In genomic region chr19:15363048-15363447, GRCh38 we compare ENCODE assay signal across 2 cellular contexts. TPM values are rescaled to one million over a fixed set of nuclear protein-coding genes. Genes with fewer than 3 reads are reported as not detected.
A peak's percentile ranks its signal among the peaks of the same experiment; 100 is the strongest.
DNase-seq lines count a peak whose midpoint lies in the region; ATAC-seq, FAIRE-seq and TF ChIP-seq lines count a peak whose summit lies in the region.
"Not testable (repeated sequence)": the region's sequence is repeated elsewhere in the genome, so short reads cannot be mapped to it uniquely, and the experiment has no call there.

No MANE protein-coding gene starts in this region.

- DNase-seq in K562 (ENCODE audit: extremely low read depth in 1 of 4, low spot score in 3 of 4), result not testable (repeated sequence)
- peak; percentile 7 for DNase-seq in left ventricle myocardium superior

- TF ChIP-seq CTCF in K562 (IDR thresholded peaks at IDR 0.05 in 2 of 3, conservative IDR thresholded peaks at IDR 0.05 in 1 of 3; ENCODE audit: insufficient read depth in 2 of 3, low read depth in 1 of 3, low read length in 3 of 3), result not testable (repeated sequence)

- not testable (repeated sequence) for TF ChIP-seq RAD21 in K562 (CRISPR knock-in tag; conservative IDR thresholded peaks at IDR 0.05 in 1 of 2, IDR thresholded peaks at IDR 0.05 in 1 of 2)

- H3K9me1 ChIP-seq in K562 (ENCODE audit: control insufficient read depth, insufficient read depth, low read length), result not testable (repeated sequence)

- not testable (repeated sequence) for H3K79me2 ChIP-seq in K562 (ENCODE audit: control insufficient read depth, insufficient read depth, low read length)

- not testable (repeated sequence) for H3K9ac ChIP-seq in K562 (ENCODE audit: insufficient read depth in 1 of 2, low read depth in 2 of 2, low read length in 2 of 2)

- WGBS in K562 (ENCODE audit: insufficient coverage, low coverage, missing lambda C conversion rate), result no CpG with 5 or more reads among the region's 30 CpGs

- intact Hi-C loops in K562 (cut with micrococcal nuclease); left ventricle myocardium superior (cut with micrococcal nuclease): not testable (repeated sequence)

- CTCF ChIA-PET in K562 (lab: Yijun Ruan, JAX; ENCODE audit: low intra/inter-chr PET ratio), result not testable (repeated sequence)

- TF ChIP-seq POLR2A in K562 (conservative IDR thresholded peaks at IDR 0.05), result not testable (repeated sequence)

- H3K4me3 ChIP-seq in K562, result not testable (repeated sequence)

- H3K27me3 ChIP-seq in K562 (ENCODE audit: control insufficient read depth in 2 of 2, insufficient read depth in 2 of 2, low read length in 2 of 2), result not testable (repeated sequence)

- not testable (repeated sequence) for H3K27ac ChIP-seq in K562 (ENCODE audit: extremely low read depth, low read depth, low read length)

- in situ Hi-C loops in K562 (cut with MboI), result not testable (repeated sequence)

- BruUV-seq in K562 (replicated peaks; lab: Mats Ljungman, UMichigan), result not testable (repeated sequence)

- POLR2A ChIA-PET in K562 (lab: Yijun Ruan, JAX), result not testable (repeated sequence)

- not testable (repeated sequence) for H3K4me1 ChIP-seq in K562 (replicated peaks in 1 of 2; ENCODE audit: control insufficient read depth in 2 of 2, insufficient read depth in 2 of 2, low read length in 2 of 2)

- ATAC-seq in K562, left ventricle myocardium superior: not testable (repeated sequence)

- H4K20me1 ChIP-seq in K562 (replicated peaks; ENCODE audit: control insufficient read depth, insufficient read depth, low read length), result not testable (repeated sequence)

- H3K9me3 ChIP-seq in K562 (replicated peaks; ENCODE audit: control insufficient read depth, insufficient read depth, low read depth, low read length), result not testable (repeated sequence)

- H3K36me3 ChIP-seq in K562 (ENCODE audit: control insufficient read depth, insufficient read depth, low read length), result peaks cover 72% of the 10 kb centered on the region; the same call in 2 of the 3 replicates

- H3K4me2 ChIP-seq in K562 (ENCODE audit: insufficient read depth, low read length), result not testable (repeated sequence)

- not testable (repeated sequence) for H2AFZ ChIP-seq in K562 (ENCODE audit: low read depth, low read length)

- not testable (repeated sequence) for TF ChIP-seq EP300 in K562 (IDR thresholded peaks at IDR 0.05; ENCODE audit: low read length)

- FAIRE-seq in K562 (lab: Jason Lieb, UNC), result not testable (repeated sequence)

TF ChIP-seq in K562, 482 proteins besides CTCF, POLR2A, EP300 and RAD21:
- TF ChIP-seq POLR2G (IDR thresholded peaks at IDR 0.05; ENCODE audit: low read depth, low read length), result 0 out of 2 replicates have a peak, but pooled peaks have one; percentile 4

RNA-seq across cellular contexts. Expression of gene AKAP8, which starts 16.5 kb away (rescaled TPM):
- total RNA-seq in K562 (2011; cell fraction: chromatin; rRNA removed; ENCODE audit: low replicate concordance), result 47.6 and 50.3 TPM in 2 replicates
- total RNA-seq in K562 (2011; cell fraction: nucleolus; rRNA removed), result 26.3 and 27.0 TPM in 2 replicates
- total RNA-seq in K562 (2011; cell fraction: nucleoplasm; rRNA removed), result 22.2 and 28.7 TPM in 2 replicates
- total RNA-seq in K562 (2014; rRNA removed) (33.5 and 34.2 TPM in 2 replicates), K562 (2014; rRNA removed; fragmentation: Illumina TruSeq; extraction: Trizol) (13.3 and 13.8 TPM in 2 replicates), K562 (2015; rRNA removed; fragmentation: Illumina TruSeq; extraction: Trizol) (20.2 and 22.6 TPM in 2 replicates), K562 (2021) (49.9 and 56.5 TPM in 2 replicates), left ventricle myocardium superior (24.0 TPM)
- polyA plus RNA-seq in K562 (2011; rRNA removed) (15.0 and 18.4 TPM in 2 replicates), K562 (2014; fragmentation: Illumina TruSeq; extraction: Trizol) (14.6 and 17.0 TPM in 2 replicates), K562 (2014; fragmentation: Nextera tagmentation; extraction: Ambion mirVana) (1 to 10 TPM; 3.4 to 4.4 TPM), K562 (2014; rRNA removed) (25.5 and 27.4 TPM in 2 replicates)
- polyA plus RNA-seq in K562 (2011; cell fraction: cytosol; rRNA removed), result 13.4 and 17.8 TPM in 2 replicates
- 42.2 and 65.9 TPM in 2 replicates for polyA plus RNA-seq in K562 (2011; cell fraction: nucleus; rRNA removed)
- polyA plus RNA-seq in K562 (2012), result 17.0 and 17.1 TPM in 2 replicates
- polyA minus RNA-seq in K562 (2011; rRNA and poly(A)+ RNA removed), result 9.5 and 10.9 TPM in 2 replicates
- 15.0 and 18.3 TPM in 2 replicates for polyA minus RNA-seq in K562 (2011; cell fraction: cytosol; rRNA and poly(A)+ RNA removed)
- 9.3 and 10.6 TPM in 2 replicates for polyA minus RNA-seq in K562 (2011; cell fraction: nucleus; rRNA and poly(A)+ RNA removed)

RNA-seq across cellular contexts. Expression of gene BRD4, which starts 30.7 kb away (rescaled TPM):
- total RNA-seq in K562 (2011; cell fraction: chromatin; rRNA removed; ENCODE audit: low replicate concordance), result 157 and 305 TPM in 2 replicates
- 129 and 134 TPM in 2 replicates for total RNA-seq in K562 (2011; cell fraction: nucleolus; rRNA removed)
- 133 and 164 TPM in 2 replicates for total RNA-seq in K562 (2011; cell fraction: nucleoplasm; rRNA removed)
- total RNA-seq in K562 (2014; rRNA removed), result 15.6 and 24.0 TPM in 2 replicates
- total RNA-seq in K562 (2014; rRNA removed; fragmentation: Illumina TruSeq; extraction: Trizol), result 11.3 and 13.0 TPM in 2 replicates
- 16.1 and 18.2 TPM in 2 replicates for total RNA-seq in K562 (2015; rRNA removed; fragmentation: Illumina TruSeq; extraction: Trizol)
- total RNA-seq in K562 (2021), result 93.7 and 105 TPM in 2 replicates
- 8.9 and 11.0 TPM in 2 replicates for polyA plus RNA-seq in K562 (2011; rRNA removed)
- 5.8 and 8.4 TPM in 2 replicates for polyA plus RNA-seq in K562 (2011; cell fraction: cytosol; rRNA removed)
- polyA plus RNA-seq in K562 (2011; cell fraction: nucleus; rRNA removed), result 36.9 and 48.9 TPM in 2 replicates
- polyA plus RNA-seq in K562 (2012), result 61.3 and 74.1 TPM in 2 replicates
- 35.3 and 43.4 TPM in 2 replicates for polyA plus RNA-seq in K562 (2014; fragmentation: Illumina TruSeq; extraction: Trizol)
- 1 to 10 TPM; 1.8 to 5.4 TPM for polyA plus RNA-seq in K562 (2014; fragmentation: Nextera tagmentation; extraction: Ambion mirVana)
- polyA plus RNA-seq in K562 (2014; rRNA removed), result 23.3 and 24.3 TPM in 2 replicates
- 14.6 and 17.9 TPM in 2 replicates for polyA minus RNA-seq in K562 (2011; rRNA and poly(A)+ RNA removed)
- polyA minus RNA-seq in K562 (2011; cell fraction: cytosol; rRNA and poly(A)+ RNA removed), result 36.5 and 50.1 TPM in 2 replicates
- polyA minus RNA-seq in K562 (2011; cell fraction: nucleus; rRNA and poly(A)+ RNA removed), result 35.0 and 50.0 TPM in 2 replicates
- 67.4 TPM for total RNA-seq in left ventricle myocardium superior

RNA-seq across cellular contexts. Expression of gene AKAP8L, which starts 55.7 kb away (rescaled TPM):
- 365 and 641 TPM in 2 replicates for total RNA-seq in K562 (2011; cell fraction: chromatin; rRNA removed; ENCODE audit: low replicate concordance)
- total RNA-seq in K562 (2011; cell fraction: nucleolus; rRNA removed), result 279 and 316 TPM in 2 replicates
- total RNA-seq in K562 (2011; cell fraction: nucleoplasm; rRNA removed), result 296 and 300 TPM in 2 replicates
- total RNA-seq in K562 (2014; rRNA removed) (108 and 121 TPM in 2 replicates), K562 (2014; rRNA removed; fragmentation: Illumina TruSeq; extraction: Trizol) (61.1 and 65.5 TPM in 2 replicates), K562 (2015; rRNA removed; fragmentation: Illumina TruSeq; extraction: Trizol) (66.6 and 70.7 TPM in 2 replicates), K562 (2021) (107 and 116 TPM in 2 replicates), left ventricle myocardium superior (82.5 TPM)
- polyA plus RNA-seq in K562 (2011; rRNA removed) (56.8 and 95.7 TPM in 2 replicates), K562 (2014; fragmentation: Illumina TruSeq; extraction: Trizol) (75.8 and 84.0 TPM in 2 replicates), K562 (2014; fragmentation: Nextera tagmentation; extraction: Ambion mirVana) (1 to 10 TPM; 2.4 to 7.0 TPM), K562 (2014; rRNA removed) (92.5 and 111 TPM in 2 replicates)
- 40.7 and 50.0 TPM in 2 replicates for polyA plus RNA-seq in K562 (2011; cell fraction: cytosol; rRNA removed)
- polyA plus RNA-seq in K562 (2011; cell fraction: nucleus; rRNA removed), result 617 and 798 TPM in 2 replicates
- polyA plus RNA-seq in K562 (2012), result 66.2 and 79.9 TPM in 2 replicates
- 60.0 and 69.5 TPM in 2 replicates for polyA minus RNA-seq in K562 (2011; rRNA and poly(A)+ RNA removed)
- polyA minus RNA-seq in K562 (2011; cell fraction: cytosol; rRNA and poly(A)+ RNA removed), result 41.5 and 61.7 TPM in 2 replicates
- polyA minus RNA-seq in K562 (2011; cell fraction: nucleus; rRNA and poly(A)+ RNA removed), result 85.4 and 122 TPM in 2 replicates
